ENCODE assay signal across 11 cellular contexts in genomic region chr1:169163059-169163458, GRCh38. TPM values are rescaled to one million over a fixed set of nuclear protein-coding genes. Genes with fewer than 3 reads are reported as not detected.
DNase-seq lines count a peak whose midpoint lies in the region; ATAC-seq, FAIRE-seq and TF ChIP-seq lines count a peak whose summit lies in the region.
"Had no signal": no experiment of that assay in that cellular context is flagged by ENCODE, and none has a peak within 500 bp of the region (broad histone marks: within the 10 kb centered on the region; RNA-seq: fewer than 3 reads in every experiment).

No MANE protein-coding gene starts in this region.

- peak overlapping the region; percentile 4 for H3K4me2 ChIP-seq in astrocyte (ENCODE audit: low read length)
- H3K4me2 ChIP-seq: BLaER1 treated with 17β-estradiol and CSF1 and Interleukin-3, amounts not matched to agents 10 nM and 100 nM had no signal

- no peak for FAIRE-seq in astrocyte (lab: Jason Lieb, UNC)
- FAIRE-seq: keratinocyte had no signal

- no peaks in the 10 kb centered on the region for H3K27me3 Mint-ChIP-seq in natural killer cell treated with Interleukin-12 subunit alpha and Interleukin-12 subunit beta and Interleukin-15 and Interleukin-18, amount 100 ng/mL, for 72 hours
- H3K27me3 Mint-ChIP-seq in natural killer cell (ENCODE audit: low read depth in 2 of 2) = no peaks in the 10 kb centered on the region
- H3K27me3 Mint-ChIP-seq in astrocyte (ENCODE audit: low read depth, unreplicated experiment) = no peaks in the 10 kb centered on the region
- H3K27me3 Mint-ChIP-seq in stimulated activated naive CD8-positive, alpha-beta T cell treated with anti-CD3 and anti-CD28 coated beads, Interleukin-15, amount 100 ng/mL, for 72 hours = no peaks in the 10 kb centered on the region

- H3K27ac Mint-ChIP-seq in natural killer cell treated with Interleukin-12 subunit alpha and Interleukin-12 subunit beta and Interleukin-15 and Interleukin-18, amount 100 ng/mL, for 72 hours = no peak overlapping the region
- H3K27ac Mint-ChIP-seq in natural killer cell = no peak overlapping the region
- H3K27ac Mint-ChIP-seq in astrocyte (ENCODE audit: unreplicated experiment) = no peak overlapping the region
- H3K27ac Mint-ChIP-seq in stimulated activated naive CD8-positive, alpha-beta T cell treated with anti-CD3 and anti-CD28 coated beads, Interleukin-15, amount 100 ng/mL, for 72 hours = no peak overlapping the region

- H3K27ac ChIP-seq in astrocyte (ENCODE audit: low read depth, low read length) (no peak overlapping the region), sigmoid colon (peak overlapping the region in 1 of 4 donors; percentile 8)
- H3K27ac ChIP-seq: BLaER1 treated with 17β-estradiol and CSF1 and Interleukin-3, amounts not matched to agents 10 nM and 100 nM had no signal

- no peak overlapping the region for H3K9ac ChIP-seq in astrocyte (ENCODE audit: low read length)
- H3K9ac ChIP-seq: BLaER1 treated with 17β-estradiol and CSF1 and Interleukin-3, amounts not matched to agents 10 nM and 100 nM had no signal

- H3K9me3 Mint-ChIP-seq in natural killer cell treated with Interleukin-12 subunit alpha and Interleukin-12 subunit beta and Interleukin-15 and Interleukin-18, amount 100 ng/mL, for 72 hours = no peaks in the 10 kb centered on the region
- no peaks in the 10 kb centered on the region for H3K9me3 Mint-ChIP-seq in natural killer cell
- H3K9me3 Mint-ChIP-seq in astrocyte (ENCODE audit: unreplicated experiment) = no peaks in the 10 kb centered on the region
- no peaks in the 10 kb centered on the region for H3K9me3 Mint-ChIP-seq in stimulated activated naive CD8-positive, alpha-beta T cell treated with anti-CD3 and anti-CD28 coated beads, Interleukin-15, amount 100 ng/mL, for 72 hours

- peak overlapping the region; percentile 16 for H3K4me3 Mint-ChIP-seq in natural killer cell treated with Interleukin-12 subunit alpha and Interleukin-12 subunit beta and Interleukin-15 and Interleukin-18, amount 100 ng/mL, for 72 hours
- H3K4me3 Mint-ChIP-seq in natural killer cell (no peak overlapping the region), astrocyte (ENCODE audit: unreplicated experiment) (no peak overlapping the region)
- no peak overlapping the region for H3K4me3 Mint-ChIP-seq in stimulated activated naive CD8-positive, alpha-beta T cell treated with anti-CD3 and anti-CD28 coated beads, Interleukin-15, amount 100 ng/mL, for 72 hours

- intact Hi-C loops in natural killer cell (cut with micrococcal nuclease) = no loop called here
- intact Hi-C loops in cardiac septum (cut with DNase I) = no loop called here
- intact Hi-C loops in sigmoid colon (cut with DNase I) = loop anchor here (5.0 kb wide), 1 partner anchor 44 kb away; no protein-coding TSS in a partner anchor

- peak in 1 of 2 donors; percentile 84 for ATAC-seq in natural killer cell treated with Interleukin-12 subunit alpha and Interleukin-12 subunit beta and Interleukin-15 and Interleukin-18, amount 100 ng/mL, for 72 hours
- ATAC-seq in natural killer cell (no peak), HG03342 (IDR thresholded peaks at IDR 0.05; ENCODE audit: unreplicated experiment) (peak; percentile 63), GM19397 (IDR thresholded peaks at IDR 0.05; ENCODE audit: unreplicated experiment) (no peak)
- ATAC-seq in stimulated activated naive CD8-positive, alpha-beta T cell treated with anti-CD3 and anti-CD28 coated beads, Interleukin-15, amount 100 ng/mL, for 72 hours = peak; percentile 87

- H3K36me3 ChIP-seq in astrocyte (ENCODE audit: insufficient read depth, low read length) = no peaks in the 10 kb centered on the region
- no peaks in the 10 kb centered on the region for H3K36me3 ChIP-seq in sigmoid colon

- H3K79me2 ChIP-seq in astrocyte (ENCODE audit: insufficient read depth, low read length) = no peaks in the 10 kb centered on the region

- H3K9me3 ChIP-seq in astrocyte (ENCODE audit: insufficient read depth, low read depth, low read length) = no peaks in the 10 kb centered on the region
- H3K9me3 ChIP-seq in sigmoid colon = no peaks in the 10 kb centered on the region
- H3K9me3 ChIP-seq: BLaER1 treated with 17β-estradiol and CSF1 and Interleukin-3, amounts not matched to agents 10 nM and 100 nM had no signal

- H2AFZ ChIP-seq in astrocyte (ENCODE audit: low read depth, low read length) = no peak overlapping the region

- H3K4me3 ChIP-seq in astrocyte (ENCODE audit: insufficient read depth, low read depth, low read length) = no peak overlapping the region
- no peak overlapping the region for H3K4me3 ChIP-seq in sigmoid colon
- H3K4me3 ChIP-seq: BLaER1 treated with 17β-estradiol and CSF1 and Interleukin-3, amounts not matched to agents 10 nM and 100 nM had no signal

- H3K27me3 ChIP-seq in astrocyte (ENCODE audit: insufficient read depth, low read length) (no peaks in the 10 kb centered on the region), sigmoid colon (no peaks in the 10 kb centered on the region)
- H3K27me3 ChIP-seq: BLaER1 treated with 17β-estradiol and CSF1 and Interleukin-3, amounts not matched to agents 10 nM and 100 nM had no signal

- H3K36me3 Mint-ChIP-seq in natural killer cell treated with Interleukin-12 subunit alpha and Interleukin-12 subunit beta and Interleukin-15 and Interleukin-18, amount 100 ng/mL, for 72 hours = no peaks in the 10 kb centered on the region
- no peaks in the 10 kb centered on the region for H3K36me3 Mint-ChIP-seq in natural killer cell
- peaks cover 3% of the 10 kb centered on the region for H3K36me3 Mint-ChIP-seq in astrocyte (ENCODE audit: low read depth, unreplicated experiment)

- H3K4me1 ChIP-seq in astrocyte (ENCODE audit: insufficient read depth, low read length) (peaks cover 14% of the 10 kb centered on the region), sigmoid colon (peaks cover 0 to 33% (median 22%) of the 10 kb centered on the region in 4 donors)

- no peak for DNase-seq in natural killer cell treated with Interleukin-12 subunit alpha and Interleukin-12 subunit beta and Interleukin-15 and Interleukin-18, amount 100 ng/mL, for 72 hours (ENCODE audit: low spot score)
- DNase-seq in natural killer cell = no peak
- peak; percentile 40 for DNase-seq in astrocyte (ENCODE audit: low read depth)
- peak in 1 of 2 donors; percentile 13 for DNase-seq in stimulated activated naive CD8-positive, alpha-beta T cell treated with anti-CD3 and anti-CD28 coated beads, Interleukin-15, amount 100 ng/mL, for 72 hours
- no peak for DNase-seq in cardiac septum (ENCODE audit: low spot score)
- DNase-seq in sigmoid colon = no peak
- DNase-seq: NCI-H526 treated with DMSO at 0.1 percent for 48 hours had no signal

- H4K20me1 ChIP-seq in astrocyte (ENCODE audit: insufficient read depth, low read length) = no peaks in the 10 kb centered on the region
- H4K20me1 ChIP-seq: BLaER1 treated with 17β-estradiol and CSF1 and Interleukin-3, amounts not matched to agents 10 nM and 100 nM had no signal

- peaks cover 0 to 7% of the 10 kb centered on the region in 2 donors for H3K4me1 Mint-ChIP-seq in natural killer cell treated with Interleukin-12 subunit alpha and Interleukin-12 subunit beta and Interleukin-15 and Interleukin-18, amount 100 ng/mL, for 72 hours (ENCODE audit: low read depth in 2 of 2)
- H3K4me1 Mint-ChIP-seq in natural killer cell (no peaks in the 10 kb centered on the region), astrocyte (ENCODE audit: low read depth, unreplicated experiment) (peaks cover 3% of the 10 kb centered on the region)
- peaks cover 7% of the 10 kb centered on the region for H3K4me1 Mint-ChIP-seq in stimulated activated naive CD8-positive, alpha-beta T cell treated with anti-CD3 and anti-CD28 coated beads, Interleukin-15, amount 100 ng/mL, for 72 hours

- TF ChIP-seq EP300 in sigmoid colon (IDR thresholded peaks at IDR 0.05) = no peak

- 70 to 76% methylated on average over 5 of the region's 5 CpGs for WGBS in sigmoid colon, 2 donors

- no peak for TF ChIP-seq POLR2A in sigmoid colon (IDR thresholded peaks at IDR 0.05)

- TF ChIP-seq CTCF in natural killer cell (IDR thresholded peaks at IDR 0.05) (no peak), astrocyte (IDR thresholded peaks at IDR 0.05; ENCODE audit: insufficient read depth, low read depth, low read length) (no peak), sigmoid colon (IDR thresholded peaks at IDR 0.05) (no peak)

RNA-seq across cellular contexts. Expression of gene ATP1B1, which starts 56.6 kb away (rescaled TPM):
- 1 to 10 TPM; 1.3 to 2.3 TPM for total RNA-seq in natural killer cell treated with Interleukin-12 subunit alpha and Interleukin-12 subunit beta and Interleukin-15 and Interleukin-18, amount 100 ng/mL, for 72 hours
- total RNA-seq in natural killer cell (10 to 100 TPM in 1 of 3 donors, 1 to 10 TPM in 2; 3.4 to 10.4 (median 4.9) TPM), astrocyte (56.5 and 58.3 TPM in 2 replicates), cardiac septum (256 TPM), sigmoid colon (100 to 1,000 TPM in 3 of 4 donors, 10 to 100 TPM in 1; 92.4 to 118 (median 109) TPM)
- 100 to 1,000 TPM in 1 of 3 donors, 10 to 100 TPM in 2; 54.7 to 259 (median 79.1) TPM for polyA plus RNA-seq in sigmoid colon

Comparison
In these comparisons a context has a peak if more than half of its experiments do, and no peak if none do; other contexts are left out.
1. ATAC-seq: peak in HG03342 (single experiment) and stimulated activated naive CD8-positive, alpha-beta T cell treated with anti-CD3 and anti-CD28 coated beads, Interleukin-15, amount 100 ng/mL, for 72 hours (single experiment); none in natural killer cell (0 of 3) and GM19397 (single experiment).